Comparison of ENCODE assay signal across 1 cellular context in the genomic region with DNA sequence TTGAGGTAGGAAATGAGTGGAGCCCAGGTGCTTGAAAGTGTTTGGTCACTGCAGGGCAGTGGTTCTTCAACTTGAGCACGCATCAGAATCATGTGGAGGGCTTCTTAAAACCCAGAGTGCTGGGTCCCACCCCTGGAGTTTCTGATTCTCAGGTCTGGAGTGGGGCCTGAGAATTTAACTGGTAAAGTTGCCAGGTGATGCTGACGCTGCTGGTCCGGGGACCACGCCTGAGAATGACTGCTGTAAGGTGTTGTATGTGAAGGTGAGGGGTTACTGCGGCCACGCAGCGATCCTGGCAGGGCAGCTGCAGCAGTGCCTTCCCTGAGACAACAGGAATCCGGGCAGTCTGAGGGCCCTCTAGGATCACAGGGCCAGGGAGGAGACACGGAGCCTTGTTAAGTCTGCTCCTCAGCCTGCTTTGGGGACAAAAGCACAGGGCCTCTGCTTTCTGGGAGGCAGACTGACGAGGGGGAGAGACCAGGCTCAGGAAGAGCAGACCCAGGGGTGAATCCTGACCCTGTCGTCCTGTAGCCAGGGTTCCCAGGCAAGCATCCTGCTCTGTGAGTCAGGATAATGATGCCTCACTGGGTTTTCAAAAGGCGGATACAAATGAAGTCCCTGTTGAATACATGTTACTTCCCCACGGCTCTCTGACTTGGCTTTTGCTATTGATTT.
TF ChIP-seq lines count a peak whose summit lies in the region.

No MANE protein-coding gene starts in this region.

TF ChIP-seq in H1, 55 proteins besides CTCF, POLR2A, EP300 and RAD21:
- no peak for TF ChIP-seq SIX5 (IDR thresholded peaks at IDR 0.05; ENCODE audit: low read depth, low read length)
- TF ChIP-seq, protein P1, sequence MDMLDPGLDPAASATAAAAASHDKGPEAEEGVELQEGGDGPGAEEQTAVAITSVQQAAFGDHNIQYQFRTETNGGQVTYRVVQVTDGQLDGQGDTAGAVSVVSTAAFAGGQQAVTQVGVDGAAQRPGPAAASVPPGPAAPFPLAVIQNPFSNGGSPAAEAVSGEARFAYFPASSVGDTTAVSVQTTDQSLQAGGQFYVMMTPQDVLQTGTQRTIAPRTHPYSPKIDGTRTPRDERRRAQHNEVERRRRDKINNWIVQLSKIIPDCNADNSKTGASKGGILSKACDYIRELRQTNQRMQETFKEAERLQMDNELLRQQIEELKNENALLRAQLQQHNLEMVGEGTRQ (IDR thresholded peaks at IDR 0.05; ENCODE audit: low read length) = no peak
- no peak for TF ChIP-seq KDM4A (IDR thresholded peaks at IDR 0.05; ENCODE audit: low read depth, low read length, severe bottlenecking)
- no peak for TF ChIP-seq JUND (IDR thresholded peaks at IDR 0.05; ENCODE audit: low read length)
- no peak for TF ChIP-seq CBX8 (IDR thresholded peaks at IDR 0.05; ENCODE audit: borderline replicate concordance, low read depth, low read length)
- TF ChIP-seq CEBPB (IDR thresholded peaks at IDR 0.05; ENCODE audit: low read depth, low read length) = no peak
- TF ChIP-seq RBBP5 (IDR thresholded peaks at IDR 0.05; ENCODE audit: borderline replicate concordance, low read depth, low read length) = no peak
- no peak for TF ChIP-seq PHF8 (conservative IDR thresholded peaks at IDR 0.05; ENCODE audit: low read depth, low read length)
- no peak for TF ChIP-seq EZH2 (IDR thresholded peaks at IDR 0.05; ENCODE audit: low read depth, low read length, severe bottlenecking)
- TF ChIP-seq TCF12 (IDR thresholded peaks at IDR 0.05; ENCODE audit: low read depth, low read length) = no peak
- TF ChIP-seq, protein P2, sequence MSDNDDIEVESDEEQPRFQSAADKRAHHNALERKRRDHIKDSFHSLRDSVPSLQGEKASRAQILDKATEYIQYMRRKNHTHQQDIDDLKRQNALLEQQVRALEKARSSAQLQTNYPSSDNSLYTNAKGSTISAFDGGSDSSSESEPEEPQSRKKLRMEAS (IDR thresholded peaks at IDR 0.05) = no peak
- TF ChIP-seq, protein P3, sequence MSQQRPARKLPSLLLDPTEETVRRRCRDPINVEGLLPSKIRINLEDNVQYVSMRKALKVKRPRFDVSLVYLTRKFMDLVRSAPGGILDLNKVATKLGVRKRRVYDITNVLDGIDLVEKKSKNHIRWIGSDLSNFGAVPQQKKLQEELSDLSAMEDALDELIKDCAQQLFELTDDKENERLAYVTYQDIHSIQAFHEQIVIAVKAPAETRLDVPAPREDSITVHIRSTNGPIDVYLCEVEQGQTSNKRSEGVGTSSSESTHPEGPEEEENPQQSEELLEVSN (IDR thresholded peaks at IDR 0.05) = no peak
- no peak for TF ChIP-seq TBP (IDR thresholded peaks at IDR 0.05; ENCODE audit: low read depth, low read length)
- TF ChIP-seq CHD2 (IDR thresholded peaks at IDR 0.05; ENCODE audit: low read length) = no peak
